Comparison of ENCODE assay signal across 8 cellular contexts in the genomic region with DNA sequence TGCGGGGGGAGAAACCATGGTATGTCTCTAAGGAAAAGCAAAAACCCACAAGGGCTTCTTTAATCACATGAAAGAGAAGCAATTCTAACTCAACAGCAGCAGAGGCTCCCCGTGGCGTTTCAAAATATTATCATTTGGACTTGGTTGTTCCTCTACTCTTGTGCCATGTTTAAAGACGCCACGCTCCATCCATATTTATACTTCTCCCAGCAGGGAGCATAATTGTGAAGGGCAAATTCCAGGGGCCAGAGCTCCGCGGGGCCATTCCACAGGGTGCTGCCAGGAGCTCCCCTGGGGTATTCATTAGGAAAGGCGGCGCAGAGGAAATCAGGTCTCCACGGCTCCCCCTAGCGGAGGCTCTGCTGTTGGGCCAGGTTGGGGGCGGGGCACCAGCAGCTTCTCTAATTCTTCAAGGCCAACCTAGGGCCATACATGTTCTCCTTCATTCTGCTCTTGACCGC.
DNase-seq lines count a peak whose midpoint lies in the region; ATAC-seq, FAIRE-seq and TF ChIP-seq lines count a peak whose summit lies in the region.

No MANE protein-coding gene starts in this region.

- H3K9me3 ChIP-seq in right cardiac atrium (ENCODE audit: control insufficient read depth, low read length) = no peaks in the 10 kb centered on the region

- CTCF ChIA-PET in activated naive CD4-positive, alpha-beta T cell treated with anti-CD3 and anti-CD28 coated beads, Interleukin-2, amount 10 ng/mL, durations not matched to agents 7 days and 5 days (lab: Charles Lee) = interaction anchor here (0.7 to 2.7 kb wide), 18 partner anchors 9 to 1083 kb away, joined by 3 to 48 read pairs (median 3); no protein-coding TSS in a partner anchor

- H3K4me3 Mint-ChIP-seq in CD14-positive monocyte = peak overlapping the region; percentile 51 to 59
- H3K4me3 Mint-ChIP-seq in activated naive CD4-positive, alpha-beta T cell treated with anti-CD3 and anti-CD28 coated beads, Interleukin-2, amount 10 ng/mL, durations not matched to agents 7 days and 5 days = peak overlapping the region; percentile 65

- peak; percentile 79 for TF ChIP-seq CTCF in CD14-positive monocyte (IDR thresholded peaks at IDR 0.05)

- H3K4me1 ChIP-seq in right cardiac atrium (ENCODE audit: control insufficient read depth, insufficient read depth, low read length) = no peaks in the 10 kb centered on the region

- ATAC-seq in GM19452 (IDR thresholded peaks at IDR 0.05; ENCODE audit: unreplicated experiment) (peak; percentile 83), right cardiac atrium (peak; percentile 67 to 74), GM21825 (IDR thresholded peaks at IDR 0.05; ENCODE audit: unreplicated experiment) (no peak)

- DNase-seq in CD14-positive monocyte (ENCODE audit: low spot score) (peak; percentile 68), HTR-8/SVneo (ENCODE audit: insufficient read length, low spot score) (peak; percentile 53), SKM-1 (lab: John Stamatoyannopoulos, UW; ENCODE audit: unreplicated experiment) (peak; percentile 15), right cardiac atrium (peak; percentile 69 to 85 (median 83))
- peak; percentile 84 for DNase-seq in activated naive CD4-positive, alpha-beta T cell treated with anti-CD3 and anti-CD28 coated beads, Interleukin-2, amount 10 ng/mL, durations not matched to agents 7 days and 5 days
- DNase-seq in stimulated activated CD4-positive, alpha-beta T cell treated with anti-CD3 and anti-CD28 coated beads, Interleukin-12 subunit alpha, Interleukin-12 subunit beta, amount 100 ng/mL, for 48 hours (ENCODE audit: low read depth in 2 of 3, low spot score in 1 of 3) = peak; percentile 62 to 88 (median 77)

- FAIRE-seq in HTR-8/SVneo (lab: Jason Lieb, UNC) = no peak

- no peak overlapping the region for H3K27ac ChIP-seq in right cardiac atrium (ENCODE audit: low read length)

- H3K27me3 Mint-ChIP-seq in CD14-positive monocyte (ENCODE audit: low read depth in 3 of 3) = peaks cover 0 to 3% (median 3%) of the 10 kb centered on the region in 3 donors
- H3K27me3 Mint-ChIP-seq in activated naive CD4-positive, alpha-beta T cell treated with anti-CD3 and anti-CD28 coated beads, Interleukin-2, amount 10 ng/mL, durations not matched to agents 7 days and 5 days = peaks cover 9% of the 10 kb centered on the region

- H3K27ac Mint-ChIP-seq in CD14-positive monocyte = peak overlapping the region in 1 of 7 donors; percentile 26
- H3K27ac Mint-ChIP-seq in activated naive CD4-positive, alpha-beta T cell treated with anti-CD3 and anti-CD28 coated beads, Interleukin-2, amount 10 ng/mL, durations not matched to agents 7 days and 5 days = no peak overlapping the region

- intact Hi-C loops in CD14-positive monocyte (cut with micrococcal nuclease) (no loop called here), right cardiac atrium (cut with DNase I) (loop anchor here in 3 of 4 donors (5.0 to 10.0 kb wide), 4 partner anchors 112 to 155 kb away; partner anchors contain the start of gene LPAR3 (in 1 of the 3))

- 37% methylated on average over 13 of the region's 13 CpGs for WGBS in right cardiac atrium

- no peak overlapping the region for H3K4me3 ChIP-seq in right cardiac atrium (ENCODE audit: low read length)

- H3K4me1 Mint-ChIP-seq in CD14-positive monocyte = peaks cover 21% of the 10 kb centered on the region
- H3K4me1 Mint-ChIP-seq in activated naive CD4-positive, alpha-beta T cell treated with anti-CD3 and anti-CD28 coated beads, Interleukin-2, amount 10 ng/mL, durations not matched to agents 7 days and 5 days = peaks cover 33% of the 10 kb centered on the region

- H3K9me3 Mint-ChIP-seq in CD14-positive monocyte = peaks cover 0 to 3% (median 0%) of the 10 kb centered on the region in 7 donors
- H3K9me3 Mint-ChIP-seq in activated naive CD4-positive, alpha-beta T cell treated with anti-CD3 and anti-CD28 coated beads, Interleukin-2, amount 10 ng/mL, durations not matched to agents 7 days and 5 days = no peaks in the 10 kb centered on the region

- no peaks in the 10 kb centered on the region for H3K27me3 ChIP-seq in right cardiac atrium (ENCODE audit: control insufficient read depth, insufficient read depth)

- H3K36me3 Mint-ChIP-seq in CD14-positive monocyte = no peaks in the 10 kb centered on the region
- no peaks in the 10 kb centered on the region for H3K36me3 Mint-ChIP-seq in activated naive CD4-positive, alpha-beta T cell treated with anti-CD3 and anti-CD28 coated beads, Interleukin-2, amount 10 ng/mL, durations not matched to agents 7 days and 5 days

Comparison
In these comparisons a context has a peak if more than half of its experiments do, and no peak if none do; other contexts are left out.
1. DNase-seq: peak in every context shown above with its lines; median percentile 84 in activated naive CD4-positive, alpha-beta T cell treated with anti-CD3 and anti-CD28 coated beads, Interleukin-2, amount 10 ng/mL, durations not matched to agents 7 days and 5 days; 83 in right cardiac atrium; 77 in stimulated activated CD4-positive, alpha-beta T cell treated with anti-CD3 and anti-CD28 coated beads, Interleukin-12 subunit alpha, Interleukin-12 subunit beta, amount 100 ng/mL, for 48 hours; 68 in CD14-positive monocyte; 53 in HTR-8/SVneo; 15 in SKM-1.
2. intact Hi-C loops: an anchor here in right cardiac atrium (5.0 to 10.0 kb wide); none called in CD14-positive monocyte.